25 cellular contexts compared by ENCODE assay signal in the genomic region with DNA sequence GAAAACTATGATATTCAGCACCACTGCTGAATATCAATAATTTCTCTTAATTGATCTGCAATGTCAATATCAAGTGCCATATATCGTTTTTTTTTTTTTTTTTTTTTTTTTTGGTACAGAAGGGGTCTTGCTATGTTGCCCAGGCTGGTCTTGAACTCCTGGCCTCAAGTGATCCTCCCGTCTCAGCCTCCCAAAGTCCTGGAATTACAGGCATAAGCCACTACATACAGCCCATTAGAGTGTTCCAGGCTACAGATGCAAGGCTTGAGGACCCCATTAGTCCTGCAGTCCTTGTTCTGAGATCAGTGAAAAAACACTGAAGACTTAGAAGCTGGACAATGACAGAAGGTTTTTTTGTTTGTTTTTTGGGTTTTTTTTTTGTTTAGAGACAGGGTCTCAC.
"Had no signal": no experiment of that assay in that cellular context is flagged by ENCODE, and none has a peak within 500 bp of the region (broad histone marks: within the 10 kb centered on the region; RNA-seq: fewer than 3 reads in every experiment).

No MANE protein-coding gene starts in this region.

- H3K27ac ChIP-seq: epithelial cell of prostate, esophagus squamous epithelium, gastrocnemius medialis, heart right ventricle, left lung, lower lobe of right lung had no signal

- H3K9me3 ChIP-seq: esophagus squamous epithelium, gastrocnemius medialis, heart right ventricle, left lung, lower lobe of right lung, mucosa of descending colon had no signal

- H3K4me1 Mint-ChIP-seq: endodermal cell, mesothelial cell of epicardium had no signal

- H3K4me3 Mint-ChIP-seq: dendritic cell treated with granulocyte-macrophage colony-stimulating factor and Interleukin-4, amounts not matched to agents 40 ng/mL and 50 ng/mL, for 4 days; effector memory CD8-positive, alpha-beta T cell; endodermal cell; mesothelial cell of epicardium; naive B cell; naive thymus-derived CD8-positive, alpha-beta T cell had no signal

- H3K27me3 ChIP-seq: esophagus squamous epithelium, gastrocnemius medialis, heart right ventricle, left lung had no signal

- H3K4me3 ChIP-seq: esophagus squamous epithelium, gastrocnemius medialis, heart right ventricle, left lung, lower lobe of right lung, mucosa of descending colon had no signal

- H3K27me3 Mint-ChIP-seq: dendritic cell treated with granulocyte-macrophage colony-stimulating factor and Interleukin-4, amounts not matched to agents 40 ng/mL and 50 ng/mL, for 4 days; effector memory CD8-positive, alpha-beta T cell; naive B cell; naive thymus-derived CD8-positive, alpha-beta T cell had no signal

- H3K9me3 Mint-ChIP-seq: dendritic cell treated with granulocyte-macrophage colony-stimulating factor and Interleukin-4, amounts not matched to agents 40 ng/mL and 50 ng/mL, for 4 days; effector memory CD8-positive, alpha-beta T cell; endodermal cell; mesothelial cell of epicardium; naive B cell; naive thymus-derived CD8-positive, alpha-beta T cell had no signal

- H3K36me3 Mint-ChIP-seq: mesothelial cell of epicardium; naive thymus-derived CD8-positive, alpha-beta T cell had no signal

- ATAC-seq: esophagus mucosa; gastrocnemius medialis; heart right ventricle; left cardiac atrium; left lung; left ventricle myocardium superior; lower lobe of right lung; mucosa of descending colon; naive thymus-derived CD8-positive, alpha-beta T cell had no signal

- H3K36me3 ChIP-seq: esophagus squamous epithelium, gastrocnemius medialis, heart right ventricle, left lung, lower lobe of right lung had no signal

- DNase-seq: cortex of kidney; effector CD8-positive, alpha-beta T cell; effector memory CD8-positive, alpha-beta T cell; endodermal cell; erythroblast; esophagus squamous epithelium; foreskin fibroblast; foreskin melanocyte; gastrocnemius medialis; glutamatergic neuron; head of caudate nucleus; heart right ventricle; hippocampal formation; left cardiac atrium; left lung; left ventricle myocardium superior; lower lobe of right lung; mesenchymal stem cell; mucosa of descending colon; naive B cell; naive thymus-derived CD8-positive, alpha-beta T cell had no signal

- H3K27ac Mint-ChIP-seq: dendritic cell treated with granulocyte-macrophage colony-stimulating factor and Interleukin-4, amounts not matched to agents 40 ng/mL and 50 ng/mL, for 4 days; effector memory CD8-positive, alpha-beta T cell; endodermal cell; mesothelial cell of epicardium; naive thymus-derived CD8-positive, alpha-beta T cell had no signal
